ENCODE assay signal across 20 cellular contexts in genomic region chr3:197547206-197547605, GRCh38. TPM values are rescaled to one million over a fixed set of nuclear protein-coding genes. Genes with fewer than 3 reads are reported as not detected.
DNase-seq lines count a peak whose midpoint lies in the region; ATAC-seq and TF ChIP-seq lines count a peak whose summit lies in the region.
"Had no signal": no experiment of that assay in that cellular context is flagged by ENCODE, and none has a peak within 500 bp of the region (broad histone marks: within the 10 kb centered on the region; RNA-seq: fewer than 3 reads in every experiment).

No MANE protein-coding gene starts in this region.

- intact Hi-C loops in Calu3 (cut with micrococcal nuclease; ENCODE audit: unreplicated experiment) (no loop called here), sigmoid colon (cut with DNase I) (no loop called here), vagina (cut with DNase I) (no loop called here)

- TF ChIP-seq CTCF in Calu3 (IDR thresholded peaks at IDR 0.05; ENCODE audit: unreplicated experiment) (no peak), WTC11 (IDR thresholded peaks at IDR 0.05) (no peak), glutamatergic neuron (IDR thresholded peaks at IDR 0.05; ENCODE audit: partially characterized antibody, unreplicated experiment) (no peak), osteoblast (IDR thresholded peaks at IDR 0.05; ENCODE audit: extremely low read depth, low read depth, low read length) (no peak), sigmoid colon (IDR thresholded peaks at IDR 0.05) (no peak), vagina (IDR thresholded peaks at IDR 0.05) (no peak)

- TF ChIP-seq EP300 in sigmoid colon (IDR thresholded peaks at IDR 0.05), result no peak

- H3K9me3 Mint-ChIP-seq in Calu3 (ENCODE audit: low read depth, unreplicated experiment), result no peaks in the 10 kb centered on the region
- H3K9me3 Mint-ChIP-seq in WTC11, result no peaks in the 10 kb centered on the region
- H3K9me3 Mint-ChIP-seq in glutamatergic neuron (ENCODE audit: unreplicated experiment), result peaks cover 3% of the 10 kb centered on the region
- no peaks in the 10 kb centered on the region for H3K9me3 Mint-ChIP-seq in stimulated activated effector memory CD8-positive, alpha-beta T cell treated with anti-CD3 and anti-CD28 coated beads, Interleukin-12 subunit alpha, Interleukin-12 subunit beta, amount 100 ng/mL, for 72 hours
- H3K9me3 Mint-ChIP-seq: activated T-helper 1 cell treated with anti-CD3 and anti-CD28 coated beads, Interleukin-12 subunit alpha, Interleukin-12 subunit beta, Interleukin-2, Interleukin-4 antibody, amounts not matched to agents 30 ng/mL and 10 ng/mL and 1 ng/mL, durations not matched to agents 14 hours and 24 hours and 36 hours; CD14-positive monocyte had no signal

- BruUV-seq in Calu3 (replicated peaks; lab: Mats Ljungman, UMichigan), result no TSS peak

- H4K20me1 ChIP-seq in osteoblast (ENCODE audit: insufficient read depth, low read length), result no peaks in the 10 kb centered on the region

- H2AFZ ChIP-seq in osteoblast (ENCODE audit: low read length), result no peak overlapping the region

- no peaks in the 10 kb centered on the region for H3K79me2 ChIP-seq in osteoblast (ENCODE audit: insufficient read depth, low read length)

- H3K36me3 ChIP-seq in osteoblast (ENCODE audit: insufficient read depth, low read length) (no peaks in the 10 kb centered on the region), sigmoid colon (no peaks in the 10 kb centered on the region), vagina (no peaks in the 10 kb centered on the region)
- H3K36me3 ChIP-seq: ovary had no signal

- no peak overlapping the region for H3K4me2 ChIP-seq in osteoblast (ENCODE audit: insufficient read depth, low read length)

- H3K27ac ChIP-seq in osteoblast (ENCODE audit: low read depth, low read length), result no peak overlapping the region
- no peak overlapping the region for H3K27ac ChIP-seq in sigmoid colon
- H3K27ac ChIP-seq in vagina, result no peak overlapping the region
- H3K27ac ChIP-seq: esophagus muscularis mucosa, ovary, VCaP had no signal

- 23 to 80% methylated on average over 6 of the region's 6 CpGs for WGBS in sigmoid colon, 2 donors

- H3K27me3 Mint-ChIP-seq in Calu3 (ENCODE audit: unreplicated experiment) (no peaks in the 10 kb centered on the region), WTC11 (ENCODE audit: low read depth) (no peaks in the 10 kb centered on the region; the same call in 1 of the 2 replicates), glutamatergic neuron (ENCODE audit: unreplicated experiment) (peaks cover 1% of the 10 kb centered on the region)

- H3K27me3 ChIP-seq in osteoblast (ENCODE audit: insufficient read depth, low read length) (no peaks in the 10 kb centered on the region), sigmoid colon (no peaks in the 10 kb centered on the region), vagina (no peaks in the 10 kb centered on the region)
- H3K27me3 ChIP-seq: esophagus muscularis mucosa, ovary had no signal

- H3K4me1 ChIP-seq in osteoblast (ENCODE audit: insufficient read depth, low read length), result no peaks in the 10 kb centered on the region
- peaks cover 0 to under 1% (median 0%) of the 10 kb centered on the region in 4 donors for H3K4me1 ChIP-seq in sigmoid colon
- no peaks in the 10 kb centered on the region for H3K4me1 ChIP-seq in vagina

- CTCF ChIA-PET in Calu3 (lab: Charles Lee), result interaction anchor here (0.8 to 1.1 kb wide), 2 partner anchors 26 to 52 kb away, joined by 3 to 5 read pairs; no protein-coding TSS in a partner anchor
- CTCF ChIA-PET in WTC11 (lab: Charles Lee), result interaction anchor here (0.6 to 4.7 kb wide), 9 partner anchors 20 to 53 kb away, joined by 3 to 44 read pairs (median 3); no protein-coding TSS in a partner anchor

- peak overlapping the region; percentile 16 for H3K27ac Mint-ChIP-seq in Calu3 (ENCODE audit: unreplicated experiment)
- peak overlapping the region; percentile 40; the same call in 1 of the 2 replicates for H3K27ac Mint-ChIP-seq in WTC11
- H3K27ac Mint-ChIP-seq in glutamatergic neuron (ENCODE audit: unreplicated experiment), result peak overlapping the region; percentile 62
- no peak overlapping the region for H3K27ac Mint-ChIP-seq in stimulated activated effector memory CD8-positive, alpha-beta T cell treated with anti-CD3 and anti-CD28 coated beads, Interleukin-12 subunit alpha, Interleukin-12 subunit beta, amount 100 ng/mL, for 72 hours

- TF ChIP-seq POLR2A in sigmoid colon (IDR thresholded peaks at IDR 0.05) (no peak), vagina (IDR thresholded peaks at IDR 0.05) (no peak)

- ATAC-seq in WTC11 (peak; percentile 29), GM18868 (IDR thresholded peaks at IDR 0.05; ENCODE audit: unreplicated experiment) (no peak)
- no peak for ATAC-seq in stimulated activated effector memory CD8-positive, alpha-beta T cell treated with anti-CD3 and anti-CD28 coated beads, Interleukin-12 subunit alpha, Interleukin-12 subunit beta, amount 100 ng/mL, for 72 hours

- H3K9me3 ChIP-seq in osteoblast (ENCODE audit: low read depth, low read length) (no peaks in the 10 kb centered on the region), sigmoid colon (no peaks in the 10 kb centered on the region), vagina (no peaks in the 10 kb centered on the region)
- H3K9me3 ChIP-seq: esophagus muscularis mucosa, ovary had no signal

- H3K4me3 Mint-ChIP-seq in Calu3 (ENCODE audit: low read depth, unreplicated experiment), result no peak overlapping the region
- H3K4me3 Mint-ChIP-seq in WTC11, result no peak overlapping the region
- no peak overlapping the region for H3K4me3 Mint-ChIP-seq in glutamatergic neuron (ENCODE audit: unreplicated experiment)
- no peak overlapping the region for H3K4me3 Mint-ChIP-seq in stimulated activated effector memory CD8-positive, alpha-beta T cell treated with anti-CD3 and anti-CD28 coated beads, Interleukin-12 subunit alpha, Interleukin-12 subunit beta, amount 100 ng/mL, for 72 hours
- H3K4me3 Mint-ChIP-seq: activated T-helper 1 cell treated with anti-CD3 and anti-CD28 coated beads, Interleukin-12 subunit alpha, Interleukin-12 subunit beta, Interleukin-2, Interleukin-4 antibody, amounts not matched to agents 30 ng/mL and 10 ng/mL and 1 ng/mL, durations not matched to agents 14 hours and 24 hours and 36 hours; CD14-positive monocyte had no signal

- H3K36me3 Mint-ChIP-seq in Calu3 (ENCODE audit: insufficient read depth, unreplicated experiment), result peaks cover 6% of the 10 kb centered on the region
- H3K36me3 Mint-ChIP-seq in WTC11, result peaks cover 10% of the 10 kb centered on the region; the same call in 1 of the 2 replicates
- H3K36me3 Mint-ChIP-seq in glutamatergic neuron (ENCODE audit: unreplicated experiment), result no peaks in the 10 kb centered on the region
- peaks cover 45% of the 10 kb centered on the region for H3K36me3 Mint-ChIP-seq in stimulated activated effector memory CD8-positive, alpha-beta T cell treated with anti-CD3 and anti-CD28 coated beads, Interleukin-12 subunit alpha, Interleukin-12 subunit beta, amount 100 ng/mL, for 72 hours

- H3K4me3 ChIP-seq in osteoblast (ENCODE audit: insufficient read depth, low read length) (no peak overlapping the region), sigmoid colon (no peak overlapping the region), vagina (no peak overlapping the region)
- H3K4me3 ChIP-seq: esophagus muscularis mucosa, ovary had no signal

- peaks cover 16% of the 10 kb centered on the region for H3K4me1 Mint-ChIP-seq in Calu3 (ENCODE audit: low read depth, unreplicated experiment)
- H3K4me1 Mint-ChIP-seq in WTC11, result peaks cover 60% of the 10 kb centered on the region
- H3K4me1 Mint-ChIP-seq in glutamatergic neuron (ENCODE audit: low read depth, unreplicated experiment), result peaks cover 36% of the 10 kb centered on the region
- peaks cover 27% of the 10 kb centered on the region for H3K4me1 Mint-ChIP-seq in stimulated activated effector memory CD8-positive, alpha-beta T cell treated with anti-CD3 and anti-CD28 coated beads, Interleukin-12 subunit alpha, Interleukin-12 subunit beta, amount 100 ng/mL, for 72 hours

- DNase-seq in Calu3, result no peak
- no peak for DNase-seq in WTC11 (ENCODE audit: low spot score)
- no peak for DNase-seq in glutamatergic neuron
- DNase-seq in osteoblast (ENCODE audit: insufficient read length, low spot score, missing footprints), result peak; percentile 52
- DNase-seq in stimulated activated effector memory CD8-positive, alpha-beta T cell treated with anti-CD3 and anti-CD28 coated beads, Interleukin-12 subunit alpha, Interleukin-12 subunit beta, amount 100 ng/mL, for 72 hours (ENCODE audit: low spot score in 2 of 2), result no peak
- no peak for DNase-seq in sigmoid colon
- DNase-seq in vagina (ENCODE audit: extremely low spot score in 2 of 2), result no peak
- DNase-seq: GDM1, HCEC 1CT, NCI-H1436 treated with DMSO at 0.1 percent for 48 hours, NCI-H2171 treated with DMSO at 0.1 percent for 48 hours, NCI-H69, ovary, SIG-M5, T-helper 1 cell had no signal

- POLR2A ChIA-PET in WTC11 (lab: Charles Lee), result no interaction called here

TF ChIP-seq in WTC11, 78 proteins besides CTCF, POLR2A, EP300 and RAD21 (continues in another document):
- no peak for TF ChIP-seq ZNF263 (CRISPR knock-in tag; IDR thresholded peaks at IDR 0.05; ENCODE audit: low read depth)
- no peak for TF ChIP-seq JAZF1 (CRISPR knock-in tag; IDR thresholded peaks at IDR 0.05)
- TF ChIP-seq ZNF232 (CRISPR knock-in tag; IDR thresholded peaks at IDR 0.05), result no peak
- TF ChIP-seq ZBTB21 (CRISPR knock-in tag; IDR thresholded peaks at IDR 0.05; ENCODE audit: borderline replicate concordance), result no peak
- no peak for TF ChIP-seq SMAD3 (CRISPR knock-in tag; IDR thresholded peaks at IDR 0.05; ENCODE audit: borderline replicate concordance)
- TF ChIP-seq SMAD4 (CRISPR knock-in tag; IDR thresholded peaks at IDR 0.05), result no peak
- no peak for TF ChIP-seq NR2C2 (CRISPR knock-in tag; IDR thresholded peaks at IDR 0.05)
- TF ChIP-seq FOXK1 (CRISPR knock-in tag; IDR thresholded peaks at IDR 0.05), result no peak
- TF ChIP-seq ELF4 (CRISPR knock-in tag; IDR thresholded peaks at IDR 0.05; ENCODE audit: low read depth), result no peak
- no peak for TF ChIP-seq TP53 (CRISPR knock-in tag; IDR thresholded peaks at IDR 0.05)
- TF ChIP-seq CREB1 (CRISPR knock-in tag; IDR thresholded peaks at IDR 0.05), result no peak
- TF ChIP-seq USF2 (CRISPR knock-in tag; IDR thresholded peaks at IDR 0.05), result no peak
- TF ChIP-seq PRRX2 (CRISPR knock-in tag; IDR thresholded peaks at IDR 0.05), result no peak

RNA-seq across cellular contexts. Expression of gene BDH1, which starts 8.6 kb away (rescaled TPM):
- total RNA-seq in Calu3 (2022), result 49.0 and 56.7 TPM in 2 replicates
- total RNA-seq in WTC11 (2021), result 26.8 to 32.5 TPM (median 29.9 TPM) in 3 replicates
- 19.4 TPM for total RNA-seq in glutamatergic neuron (ENCODE audit: unreplicated experiment)
- 5.6 and 5.8 TPM in 2 replicates for total RNA-seq in osteoblast
- total RNA-seq in sigmoid colon, result 10 to 100 TPM in 1 of 4 donors, 1 to 10 TPM in 3; 2.3 to 16.8 (median 5.4) TPM
- 100 to 1,000 TPM in 2 of 3 donors, 10 to 100 TPM in 1; 81.1 to 138 (median 102) TPM for polyA plus RNA-seq in sigmoid colon
- total RNA-seq in vagina, result 30.2 TPM
